ENCODE assay signal across 8 cellular contexts in genomic region chr2:95022309-95023221, GRCh38. TPM values are rescaled to one million over a fixed set of nuclear protein-coding genes. Genes with fewer than 3 reads are reported as not detected.
DNase-seq lines count a peak whose midpoint lies in the region; ATAC-seq and TF ChIP-seq lines count a peak whose summit lies in the region.

No MANE protein-coding gene starts in this region.

- H3K4me1 Mint-ChIP-seq in CD8-positive, alpha-beta T cell (ENCODE audit: low read depth) = peaks cover 41% of the 10 kb centered on the region
- peaks cover 56% of the 10 kb centered on the region for H3K4me1 Mint-ChIP-seq in activated CD4-positive, alpha-beta memory T cell treated with anti-CD3 and anti-CD28 coated beads, Interleukin-2, amount 10 ng/mL, durations not matched to agents 7 days and 5 days
- peaks cover 6% of the 10 kb centered on the region for H3K4me1 Mint-ChIP-seq in mesothelial cell of epicardium

- no peaks in the 10 kb centered on the region for H3K27me3 Mint-ChIP-seq in CD8-positive, alpha-beta T cell (ENCODE audit: low read depth)
- H3K27me3 Mint-ChIP-seq in activated CD4-positive, alpha-beta memory T cell treated with anti-CD3 and anti-CD28 coated beads, Interleukin-2, amount 10 ng/mL, durations not matched to agents 7 days and 5 days = peaks cover 5% of the 10 kb centered on the region
- H3K27me3 Mint-ChIP-seq in mesothelial cell of epicardium (ENCODE audit: low read depth) = peaks cover 86% of the 10 kb centered on the region

- H3K27me3 ChIP-seq in CD8-positive, alpha-beta T cell (ENCODE audit: insufficient read depth, low read length) = no peaks in the 10 kb centered on the region

- H3K9me3 Mint-ChIP-seq in CD8-positive, alpha-beta T cell = no peaks in the 10 kb centered on the region
- H3K9me3 Mint-ChIP-seq in activated CD4-positive, alpha-beta memory T cell treated with anti-CD3 and anti-CD28 coated beads, Interleukin-2, amount 10 ng/mL, durations not matched to agents 7 days and 5 days = no peaks in the 10 kb centered on the region
- no peaks in the 10 kb centered on the region for H3K9me3 Mint-ChIP-seq in mesothelial cell of epicardium

- H3K4me1 ChIP-seq in CD8-positive, alpha-beta T cell (ENCODE audit: insufficient read depth, low read length) = peaks cover 35% of the 10 kb centered on the region

- peak; percentile 67 to 90 (median 81) for DNase-seq in CD8-positive, alpha-beta T cell
- DNase-seq in NCI-H748 (lab: John Stamatoyannopoulos, UW; ENCODE audit: unreplicated experiment) = peak; percentile 59
- peak; percentile 89 for DNase-seq in activated CD4-positive, alpha-beta memory T cell treated with anti-CD3 and anti-CD28 coated beads, Interleukin-2, amount 10 ng/mL, durations not matched to agents 7 days and 5 days
- DNase-seq in effector CD4-positive, alpha-beta T cell = peak; percentile 74
- DNase-seq in mesothelial cell of epicardium (ENCODE audit: low spot score in 2 of 2, unreplicated experiment in 2 of 2) = peak; percentile 42 to 85
- DNase-seq in stimulated activated CD8-positive, alpha-beta memory T cell treated with anti-CD3 and anti-CD28 coated beads, Interleukin-7, amount 100 ng/mL, for 1 hour (ENCODE audit: low read depth in 2 of 2) = peak; percentile 61 to 78

- peak; percentile 79 for ATAC-seq in CD8-positive, alpha-beta T cell
- ATAC-seq in GM19372 (IDR thresholded peaks at IDR 0.05; ENCODE audit: low read depth, unreplicated experiment) (peak; percentile 72), HG03439 (IDR thresholded peaks at IDR 0.05; ENCODE audit: unreplicated experiment) (peak; percentile 96)

- H3K36me3 ChIP-seq in CD8-positive, alpha-beta T cell (ENCODE audit: insufficient read depth, low read length) = no peaks in the 10 kb centered on the region

- H3K36me3 Mint-ChIP-seq in CD8-positive, alpha-beta T cell = peaks cover 13% of the 10 kb centered on the region
- H3K36me3 Mint-ChIP-seq in activated CD4-positive, alpha-beta memory T cell treated with anti-CD3 and anti-CD28 coated beads, Interleukin-2, amount 10 ng/mL, durations not matched to agents 7 days and 5 days (ENCODE audit: low read depth) = peaks cover 20% of the 10 kb centered on the region
- no peaks in the 10 kb centered on the region for H3K36me3 Mint-ChIP-seq in mesothelial cell of epicardium

- intact Hi-C loops in CD8-positive, alpha-beta T cell (cut with DNase I, micrococcal nuclease) = loop anchor here (1.0 to 2.0 kb wide), 8 partner anchors 31 to 185 kb away; partner anchors contain the start of genes ZNF892 (in 2 of the 2) and ZNF2 (in 1 of the 2)

- POLR2A ChIA-PET in CD8-positive, alpha-beta T cell (lab: Charles Lee) = interaction anchor here (0.8 to 8.0 kb wide), 9 partner anchors 11 to 143 kb away, joined by 3 to 323 read pairs (median 6); partner anchors contain the start of gene MRPS5
- POLR2A ChIA-PET in activated CD4-positive, alpha-beta memory T cell treated with anti-CD3 and anti-CD28 coated beads, Interleukin-2, amount 10 ng/mL, durations not matched to agents 7 days and 5 days (lab: Charles Lee) = interaction anchor here (0.7 to 8.8 kb wide), 10 partner anchors 9 to 142 kb away, joined by 3 to 432 read pairs (median 12); partner anchors contain the start of genes MRPS5 and ZNF2

- peak overlapping the region; percentile 88 for H3K27ac Mint-ChIP-seq in CD8-positive, alpha-beta T cell
- peak overlapping the region; percentile 84 for H3K27ac Mint-ChIP-seq in activated CD4-positive, alpha-beta memory T cell treated with anti-CD3 and anti-CD28 coated beads, Interleukin-2, amount 10 ng/mL, durations not matched to agents 7 days and 5 days
- no peak overlapping the region for H3K27ac Mint-ChIP-seq in mesothelial cell of epicardium

- CTCF ChIA-PET in CD8-positive, alpha-beta T cell (lab: Charles Lee) = interaction anchor here (0.8 to 8.0 kb wide), 37 partner anchors 9 to 183 kb away, joined by 3 to 482 read pairs (median 5); partner anchors contain the start of genes MRPS5 and ZNF2
- CTCF ChIA-PET in activated CD4-positive, alpha-beta memory T cell treated with anti-CD3 and anti-CD28 coated beads, Interleukin-2, amount 10 ng/mL, durations not matched to agents 7 days and 5 days (lab: Charles Lee) = interaction anchor here (0.8 to 10.2 kb wide), 29 partner anchors 9 to 322 kb away, joined by 3 to 397 read pairs (median 4); partner anchors contain the start of genes MRPS5, ZNF2 and ZNF514

- no peak overlapping the region for H3K4me3 ChIP-seq in CD8-positive, alpha-beta T cell (ENCODE audit: low read depth, low read length)

- peak; percentile 66 for TF ChIP-seq CTCF in CD8-positive, alpha-beta T cell (IDR thresholded peaks at IDR 0.05)
- peak; percentile 92 for TF ChIP-seq CTCF in mesothelial cell of epicardium (IDR thresholded peaks at IDR 0.05; ENCODE audit: unreplicated experiment)

- peak overlapping the region; percentile 85 for H3K4me3 Mint-ChIP-seq in CD8-positive, alpha-beta T cell
- H3K4me3 Mint-ChIP-seq in activated CD4-positive, alpha-beta memory T cell treated with anti-CD3 and anti-CD28 coated beads, Interleukin-2, amount 10 ng/mL, durations not matched to agents 7 days and 5 days = peak overlapping the region; percentile 78
- H3K4me3 Mint-ChIP-seq in mesothelial cell of epicardium = no peak overlapping the region

- H3K27ac ChIP-seq in CD8-positive, alpha-beta T cell (ENCODE audit: low read depth, low read length) = no peak overlapping the region

- no peaks in the 10 kb centered on the region for H3K9me3 ChIP-seq in CD8-positive, alpha-beta T cell (ENCODE audit: low read length)

RNA-seq across cellular contexts. Expression of gene MAL, which starts 2.9 kb away (rescaled TPM):
- total RNA-seq in CD8-positive, alpha-beta T cell = 10 to 100 TPM; 49.8 to 56.0 TPM
- total RNA-seq in activated CD4-positive, alpha-beta memory T cell treated with anti-CD3 and anti-CD28 coated beads, Interleukin-2, amount 10 ng/mL, durations not matched to agents 7 days and 5 days = 100 to 1,000 TPM; 202 to 210 TPM
- not detected in 3 replicates for total RNA-seq in mesothelial cell of epicardium

Comparison
In these comparisons a context has a peak if more than half of its experiments do, and no peak if none do; other contexts are left out.
1. RNA of gene MAL, which starts 2.9 kb away (total RNA-seq): 202 to 210 TPM in activated CD4-positive, alpha-beta memory T cell treated with anti-CD3 and anti-CD28 coated beads, Interleukin-2, amount 10 ng/mL, durations not matched to agents 7 days and 5 days and 49.8 to 56.0 TPM in CD8-positive, alpha-beta T cell; not detected in mesothelial cell of epicardium; every median in the first group is over 10 times any median in the second.
2. Peak in every context shown above with its lines, with median percentiles within 50 percentile points of each other: ATAC-seq and DNase-seq.